ENCODE assay signal across 22 cellular contexts in the genomic region with DNA sequence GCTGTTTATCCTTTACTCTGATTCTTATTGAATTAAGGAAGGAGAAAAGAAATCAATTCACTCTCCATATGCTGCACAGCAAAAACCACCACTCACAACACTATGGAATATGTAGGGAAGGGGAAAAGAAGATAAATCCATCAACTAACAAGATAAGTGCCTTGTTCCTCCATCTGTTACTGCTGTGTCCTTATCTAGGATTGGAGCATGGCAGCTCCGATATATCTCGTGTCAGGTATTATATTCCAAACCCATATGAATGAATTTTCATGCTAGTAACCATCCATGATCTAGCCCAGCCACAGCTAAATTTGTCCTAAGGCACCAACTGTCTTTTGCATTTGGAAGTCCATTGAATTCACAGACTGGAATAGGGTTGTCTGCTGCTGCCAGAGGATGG.
"Had no signal": no experiment of that assay in that cellular context is flagged by ENCODE, and none has a peak within 500 bp of the region (broad histone marks: within the 10 kb centered on the region; RNA-seq: fewer than 3 reads in every experiment).

No MANE protein-coding gene starts in this region.

- DNase-seq: activated CD4-positive, alpha-beta T cell treated with anti-CD3 and anti-CD28 coated beads for 4 hours; activated CD8-positive, alpha-beta memory T cell treated with anti-CD3 and anti-CD28 coated beads, Interleukin-2, amount 50 U/mL, for 48 hours; activated CD8-positive, alpha-beta T cell treated with anti-CD3 and anti-CD28 coated beads, Interleukin-2, amount 10 ng/mL, durations not matched to agents 7 days and 5 days; activated naive CD4-positive, alpha-beta T cell treated with anti-CD3 and anti-CD28 coated beads, Interleukin-2, amount 50 U/mL, for 16 hours; activated naive CD8-positive, alpha-beta T cell treated with anti-CD3 and anti-CD28 coated beads, Interleukin-2, amount 10 ng/mL, durations not matched to agents 7 days and 5 days; activated T-cell treated with anti-CD3 and anti-CD28 coated beads, Interleukin-2, amount 50 U/mL, for 1 hour; adrenal gland; MG63; MV-4-11; NCI-H1092 treated with DMSO at 0.1 percent for 48 hours; NCI-H1417 treated with DMSO at 0.1 percent for 48 hours; NCI-H1694 treated with DMSO at 0.1 percent for 48 hours; NCI-H2029 treated with DMSO at 0.1 percent for 48 hours; NCI-H510A treated with DMSO at 0.1 percent for 48 hours; Peyer's patch; Right ventricle myocardium superior; T-helper 1 cell had no signal

- H3K27ac Mint-ChIP-seq: activated CD8-positive, alpha-beta T cell treated with anti-CD3 and anti-CD28 coated beads, Interleukin-2, amount 10 ng/mL, durations not matched to agents 7 days and 5 days; activated naive CD8-positive, alpha-beta T cell treated with anti-CD3 and anti-CD28 coated beads, Interleukin-2, amount 10 ng/mL, durations not matched to agents 7 days and 5 days had no signal

- H3K4me3 ChIP-seq: adrenal gland, MG63, Peyer's patch, SJSA1 had no signal

- FAIRE-seq: bronchial epithelial cell had no signal

- H3K36me3 Mint-ChIP-seq: activated naive CD8-positive, alpha-beta T cell treated with anti-CD3 and anti-CD28 coated beads, Interleukin-2, amount 10 ng/mL, durations not matched to agents 7 days and 5 days had no signal

- ATAC-seq: activated CD4-positive, CD25-positive, alpha-beta regulatory T cell treated with anti-CD3 and anti-CD28 coated beads, Interleukin-2, amount 50 U/mL, for 24 hours; activated CD8-positive, alpha-beta T cell treated with anti-CD3 and anti-CD28 coated beads, Interleukin-2, amount 10 ng/mL, durations not matched to agents 7 days and 5 days had no signal

- H3K27me3 ChIP-seq: adrenal gland, MG63, Peyer's patch, SJSA1 had no signal

- H3K27ac ChIP-seq: adrenal gland, Peyer's patch, RWPE1, SJSA1 had no signal

- H3K27me3 Mint-ChIP-seq: activated naive CD8-positive, alpha-beta T cell treated with anti-CD3 and anti-CD28 coated beads, Interleukin-2, amount 10 ng/mL, durations not matched to agents 7 days and 5 days; central memory CD8-positive, alpha-beta T cell had no signal

- H3K4me1 ChIP-seq: adrenal gland, Peyer's patch, SJSA1 had no signal

- H3K4me1 Mint-ChIP-seq: activated naive CD8-positive, alpha-beta T cell treated with anti-CD3 and anti-CD28 coated beads, Interleukin-2, amount 10 ng/mL, durations not matched to agents 7 days and 5 days; central memory CD8-positive, alpha-beta T cell had no signal

- H3K36me3 ChIP-seq: adrenal gland, MG63, Peyer's patch, SJSA1 had no signal

- H3K9me3 ChIP-seq: adrenal gland, MG63, SJSA1 had no signal

- H3K4me3 Mint-ChIP-seq: activated CD8-positive, alpha-beta T cell treated with anti-CD3 and anti-CD28 coated beads, Interleukin-2, amount 10 ng/mL, durations not matched to agents 7 days and 5 days; activated naive CD8-positive, alpha-beta T cell treated with anti-CD3 and anti-CD28 coated beads, Interleukin-2, amount 10 ng/mL, durations not matched to agents 7 days and 5 days; central memory CD8-positive, alpha-beta T cell had no signal
